ENCODE assay signal across 10 cellular contexts in genomic region chr20:13231031-13231752, GRCh38. TPM values are rescaled to one million over a fixed set of nuclear protein-coding genes. Genes with fewer than 3 reads are reported as not detected.
DNase-seq lines count a peak whose midpoint lies in the region; ATAC-seq, FAIRE-seq and TF ChIP-seq lines count a peak whose summit lies in the region.
"Had no signal": no experiment of that assay in that cellular context is flagged by ENCODE, and none has a peak within 500 bp of the region (broad histone marks: within the 10 kb centered on the region; RNA-seq: fewer than 3 reads in every experiment).

No MANE protein-coding gene starts in this region.

- H3K9me3 Mint-ChIP-seq in activated naive CD4-positive, alpha-beta T cell treated with anti-CD3 and anti-CD28 coated beads for 36 hours: peaks cover 10% of the 10 kb centered on the region
- H3K9me3 Mint-ChIP-seq: neural crest cell had no signal

- no peaks in the 10 kb centered on the region for H3K27me3 ChIP-seq in small intestine (ENCODE audit: control insufficient read depth in 2 of 2, insufficient read depth in 2 of 2, low read length in 2 of 2)

- DNase-seq in CMK (ENCODE audit: low read depth) (peak; percentile 42), NCI-H748 (lab: John Stamatoyannopoulos, UW; ENCODE audit: unreplicated experiment) (peak; percentile 98), mucosa of descending colon (no peak), small intestine (no peak), NOMO-1 (lab: John Stamatoyannopoulos, UW; ENCODE audit: unreplicated experiment in 2 of 2) (no peak)
- peak; percentile 54 for DNase-seq in activated naive CD4-positive, alpha-beta T cell treated with anti-CD3 and anti-CD28 coated beads for 36 hours

- peak; percentile 39 for ATAC-seq in mucosa of descending colon
- ATAC-seq in HG02981 (IDR thresholded peaks at IDR 0.05; ENCODE audit: unreplicated experiment): no peak
- ATAC-seq in HG02763 (IDR thresholded peaks at IDR 0.05; ENCODE audit: unreplicated experiment): no peak

- no peak for TF ChIP-seq CTCF in mucosa of descending colon (IDR thresholded peaks at IDR 0.05)

- intact Hi-C loops in activated naive CD4-positive, alpha-beta T cell treated with anti-CD3 and anti-CD28 coated beads for 36 hours (cut with micrococcal nuclease): loop anchor here (1.0 to 5.0 kb wide), 2 partner anchors 105 to 546 kb away; no protein-coding TSS in a partner anchor
- intact Hi-C loops in mucosa of descending colon (cut with DNase I, micrococcal nuclease): no loop called here

- H3K4me1 ChIP-seq in mucosa of descending colon (ENCODE audit: low read depth) (no peaks in the 10 kb centered on the region), small intestine (ENCODE audit: control insufficient read depth in 2 of 2, insufficient read depth in 1 of 2, low read depth in 1 of 2, low read length in 1 of 2) (no peaks in the 10 kb centered on the region)

- peaks cover 36% of the 10 kb centered on the region for H3K4me1 Mint-ChIP-seq in activated naive CD4-positive, alpha-beta T cell treated with anti-CD3 and anti-CD28 coated beads for 36 hours (ENCODE audit: low read depth)
- H3K4me1 Mint-ChIP-seq: brain, neural crest cell had no signal

- CTCF ChIA-PET in activated naive CD4-positive, alpha-beta T cell treated with anti-CD3 and anti-CD28 coated beads for 36 hours (lab: Charles Lee): no interaction called here

- FAIRE-seq in small intestine (lab: Jason Lieb, UNC): no peak

- peak overlapping the region; percentile 10 for H3K4me3 Mint-ChIP-seq in activated naive CD4-positive, alpha-beta T cell treated with anti-CD3 and anti-CD28 coated beads for 36 hours
- H3K4me3 Mint-ChIP-seq: brain, neural crest cell had no signal

- H3K9me3 ChIP-seq in mucosa of descending colon (no peaks in the 10 kb centered on the region), small intestine (ENCODE audit: control insufficient read depth, low read depth) (no peaks in the 10 kb centered on the region)

- H3K27ac ChIP-seq in small intestine (ENCODE audit: low read depth in 1 of 2, low read length in 1 of 2): peak overlapping the region in 1 of 2 donors; percentile 19

- H3K36me3 ChIP-seq in mucosa of descending colon (ENCODE audit: low read depth): no peaks in the 10 kb centered on the region
- no peaks in the 10 kb centered on the region for H3K36me3 ChIP-seq in small intestine (ENCODE audit: control insufficient read depth in 2 of 2, insufficient read depth in 2 of 2, low read length in 2 of 2)

- H3K27ac Mint-ChIP-seq in activated naive CD4-positive, alpha-beta T cell treated with anti-CD3 and anti-CD28 coated beads for 36 hours: peak overlapping the region; percentile 57
- H3K27ac Mint-ChIP-seq: brain had no signal

- 58 to 73% (median 61%) methylated on average over 7 of the region's 7 CpGs for WGBS in small intestine, 3 donors

- peaks cover 6% of the 10 kb centered on the region for H3K36me3 Mint-ChIP-seq in activated naive CD4-positive, alpha-beta T cell treated with anti-CD3 and anti-CD28 coated beads for 36 hours (ENCODE audit: low read depth)
- H3K36me3 Mint-ChIP-seq: brain had no signal

- H3K27me3 Mint-ChIP-seq in activated naive CD4-positive, alpha-beta T cell treated with anti-CD3 and anti-CD28 coated beads for 36 hours (ENCODE audit: low read depth): no peaks in the 10 kb centered on the region

- H3K4me3 ChIP-seq in mucosa of descending colon (no peak overlapping the region), small intestine (ENCODE audit: low read depth in 1 of 2, low read length in 2 of 2) (no peak overlapping the region)

RNA-seq across cellular contexts. Expression of gene ISM1, which starts 10.1 kb away (rescaled TPM):
- total RNA-seq in activated naive CD4-positive, alpha-beta T cell treated with anti-CD3 and anti-CD28 coated beads for 36 hours: under 1 TPM; 0.27 to 0.29 TPM
- total RNA-seq in mucosa of descending colon: under 1 TPM; 0.14 to 0.72 (median 0.66) TPM
- polyA plus RNA-seq in small intestine: under 1 TPM in 1 of 3 donors, not detected in 2; 0.45 TPM

Comparison
In these comparisons a context has a peak if more than half of its experiments do, and no peak if none do; other contexts are left out.
1. DNase-seq: peak in CMK (single experiment), NCI-H748 (single experiment) and activated naive CD4-positive, alpha-beta T cell treated with anti-CD3 and anti-CD28 coated beads for 36 hours (single experiment); none in mucosa of descending colon (0 of 3), small intestine (single experiment) and NOMO-1 (0 of 2).